In genomic region chrX:23802431-23802830, GRCh38 we compare ENCODE assay signal across 21 cellular contexts. TPM values are rescaled to one million over a fixed set of nuclear protein-coding genes. Genes with fewer than 3 reads are reported as not detected.
DNase-seq lines count a peak whose midpoint lies in the region; ATAC-seq, FAIRE-seq and TF ChIP-seq lines count a peak whose summit lies in the region.
"Had no signal": no experiment of that assay in that cellular context is flagged by ENCODE, and none has a peak within 500 bp of the region (broad histone marks: within the 10 kb centered on the region; RNA-seq: fewer than 3 reads in every experiment).

No MANE protein-coding gene starts in this region.

- no peaks in the 10 kb centered on the region for H3K36me3 Mint-ChIP-seq in activated naive CD4-positive, alpha-beta T cell treated with anti-CD3 and anti-CD28 coated beads, Interleukin-2, amount 10 ng/mL, durations not matched to agents 7 days and 5 days
- H3K36me3 Mint-ChIP-seq: neural progenitor cell had no signal

- no peak for ATAC-seq in left ventricle myocardium superior
- ATAC-seq: sciatic nerve had no signal

- H3K27ac ChIP-seq in left ventricle myocardium inferior (replicated peaks): peak overlapping the region; percentile 80
- peak overlapping the region; percentile 76 for H3K27ac ChIP-seq in SK-N-MC
- H3K27ac ChIP-seq: neural progenitor cell had no signal

- H3K27ac Mint-ChIP-seq in activated naive CD4-positive, alpha-beta T cell treated with anti-CD3 and anti-CD28 coated beads, Interleukin-2, amount 10 ng/mL, durations not matched to agents 7 days and 5 days: no peak overlapping the region
- H3K27ac Mint-ChIP-seq: activated T-cell treated with anti-CD3 and anti-CD28 coated beads, Interleukin-2, amount 50 U/mL, for 24 hours; H9; neural progenitor cell had no signal

- peaks cover 8% of the 10 kb centered on the region for H3K4me1 Mint-ChIP-seq in activated naive CD4-positive, alpha-beta T cell treated with anti-CD3 and anti-CD28 coated beads, Interleukin-2, amount 10 ng/mL, durations not matched to agents 7 days and 5 days

- no peaks in the 10 kb centered on the region for H3K9me3 ChIP-seq in left ventricle myocardium inferior (replicated peaks)
- no peaks in the 10 kb centered on the region for H3K9me3 ChIP-seq in SK-N-MC (ENCODE audit: low read depth, low read length)

- H3K27me3 Mint-ChIP-seq in activated naive CD4-positive, alpha-beta T cell treated with anti-CD3 and anti-CD28 coated beads, Interleukin-2, amount 10 ng/mL, durations not matched to agents 7 days and 5 days: no peaks in the 10 kb centered on the region

- TF ChIP-seq CTCF in left ventricle myocardium inferior (IDR thresholded peaks at IDR 0.05; ENCODE audit: borderline replicate concordance): no peak
- TF ChIP-seq CTCF in D721Med (IDR thresholded peaks at IDR 0.05; ENCODE audit: insufficient read depth, missing control alignments): no peak

- no peak overlapping the region for H3K4me3 Mint-ChIP-seq in activated naive CD4-positive, alpha-beta T cell treated with anti-CD3 and anti-CD28 coated beads, Interleukin-2, amount 10 ng/mL, durations not matched to agents 7 days and 5 days
- H3K4me3 Mint-ChIP-seq: activated T-cell treated with anti-CD3 and anti-CD28 coated beads, Interleukin-2, amount 50 U/mL, for 24 hours; H9; neural progenitor cell had no signal

- peaks cover 12% of the 10 kb centered on the region for H3K4me1 ChIP-seq in left ventricle myocardium inferior

- CTCF ChIA-PET in activated naive CD4-positive, alpha-beta T cell treated with anti-CD3 and anti-CD28 coated beads, Interleukin-2, amount 10 ng/mL, durations not matched to agents 7 days and 5 days (lab: Charles Lee): interaction anchor here (1.0 kb wide), 1 partner anchor 20 kb away, joined by 3 read pairs; the partner anchor contains the start of gene SAT1

- DNase-seq in left ventricle myocardium inferior (no peak), left ventricle myocardium superior (no peak), SK-N-MC (ENCODE audit: low read depth, low spot score) (no peak), germinal center (ENCODE audit: low spot score) (peak; percentile 28), D721Med (ENCODE audit: insufficient read length, low spot score) (no peak), kidney tubule cell (ENCODE audit: low spot score) (no peak)
- no peak for DNase-seq in activated naive CD4-positive, alpha-beta T cell treated with anti-CD3 and anti-CD28 coated beads, Interleukin-2, amount 10 ng/mL, durations not matched to agents 7 days and 5 days
- no peak for DNase-seq in stimulated activated naive CD4-positive, alpha-beta T cell (lab: John Stamatoyannopoulos, UW)
- DNase-seq: ACHN; activated CD4-positive, alpha-beta T cell treated with anti-CD3 and anti-CD28 coated beads, Interleukin-2, amount 50 U/mL, for 4 hours; activated T-cell treated with anti-CD3 and anti-CD28 coated beads, Interleukin-2, amount 50 U/mL, for 24 hours; GDM1; H9; mesendoderm; NCI-H1092 treated with DMSO at 0.1 percent for 48 hours; NCI-H774; SHP77; stimulated activated CD4-positive, alpha-beta T cell treated with anti-CD3 and anti-CD28 coated beads, Interleukin-2, amount 100 ng/mL, for 24 hours; T-helper 9 cell had no signal

- intact Hi-C loops in left ventricle myocardium inferior (cut with micrococcal nuclease): no loop called here
- intact Hi-C loops in left ventricle myocardium superior (cut with micrococcal nuclease): no loop called here

- no peak for FAIRE-seq in D721Med (lab: Jason Lieb, UNC)

- H3K36me3 ChIP-seq in left ventricle myocardium inferior: no peaks in the 10 kb centered on the region
- no peaks in the 10 kb centered on the region for H3K36me3 ChIP-seq in SK-N-MC (ENCODE audit: insufficient read depth, low read length)
- H3K36me3 ChIP-seq: neural progenitor cell had no signal

- no peaks in the 10 kb centered on the region for H3K9me3 Mint-ChIP-seq in activated naive CD4-positive, alpha-beta T cell treated with anti-CD3 and anti-CD28 coated beads, Interleukin-2, amount 10 ng/mL, durations not matched to agents 7 days and 5 days
- H3K9me3 Mint-ChIP-seq: activated T-cell treated with anti-CD3 and anti-CD28 coated beads, Interleukin-2, amount 50 U/mL, for 24 hours; H9 had no signal

- H3K4me3 ChIP-seq in left ventricle myocardium inferior (no peak overlapping the region), SK-N-MC (no peak overlapping the region)
- H3K4me3 ChIP-seq: neural progenitor cell had no signal

- H3K9ac ChIP-seq in SK-N-MC (ENCODE audit: insufficient read length): no peak overlapping the region
- H3K9ac ChIP-seq: neural progenitor cell had no signal

- no peaks in the 10 kb centered on the region for H3K27me3 ChIP-seq in left ventricle myocardium inferior (ENCODE audit: low read depth)
- H3K27me3 ChIP-seq: neural progenitor cell had no signal

RNA-seq across cellular contexts. Expression of gene SAT1, which starts 19.5 kb away (rescaled TPM):
- total RNA-seq in left ventricle myocardium inferior (99.7 TPM), left ventricle myocardium superior (145 TPM)

RNA-seq across cellular contexts. Expression of gene ACOT9, which starts 59.4 kb away (rescaled TPM):
- total RNA-seq in left ventricle myocardium inferior: 49.1 TPM
- 41.8 TPM for total RNA-seq in left ventricle myocardium superior
